ENCODE assay signal across 1 cellular context in the genomic region with DNA sequence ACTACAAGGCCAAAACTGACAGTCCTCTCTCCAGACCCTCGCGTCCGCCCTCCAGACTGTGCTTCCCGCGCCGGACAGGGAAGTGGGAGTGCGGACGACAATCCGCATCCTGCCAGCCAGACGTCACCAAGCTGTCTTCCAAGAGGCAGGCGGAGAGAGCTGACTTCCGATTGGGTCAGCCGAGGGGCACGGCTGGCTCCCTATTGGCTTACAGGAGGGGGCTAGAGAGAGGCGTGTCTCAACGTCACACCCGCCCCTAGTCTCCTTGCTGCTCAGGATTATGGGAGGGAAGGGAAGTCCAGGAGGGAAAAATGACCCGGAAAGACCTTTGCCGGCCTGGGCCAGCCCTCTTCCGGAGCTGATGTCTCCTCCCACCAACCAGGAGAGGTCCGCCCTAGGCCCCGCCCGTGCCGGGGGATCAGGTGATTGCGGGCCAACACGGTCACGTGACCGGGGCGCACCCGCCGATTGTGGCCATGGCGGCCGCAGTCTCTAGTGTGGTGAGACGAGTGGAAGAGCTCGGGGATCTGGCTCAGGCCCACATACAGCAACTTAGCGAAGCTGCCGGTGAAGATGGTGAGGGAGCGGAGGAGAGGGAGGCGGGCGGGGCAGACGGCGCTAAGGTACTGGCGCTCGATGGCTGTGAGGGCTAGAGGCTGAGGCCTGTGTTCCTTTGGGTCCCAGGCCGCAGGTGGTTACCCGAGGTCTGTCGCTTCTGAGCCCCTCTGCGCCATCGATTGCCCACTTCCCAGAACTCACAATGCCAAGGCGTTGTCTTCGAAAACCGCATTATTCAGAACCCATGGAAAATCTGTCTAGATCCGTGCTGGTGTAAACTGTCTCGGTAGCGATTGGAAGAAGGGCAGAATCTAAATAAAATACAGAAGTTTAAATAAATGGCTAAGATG.
TF ChIP-seq lines count a peak whose summit lies in the region.

A gene with protein sequence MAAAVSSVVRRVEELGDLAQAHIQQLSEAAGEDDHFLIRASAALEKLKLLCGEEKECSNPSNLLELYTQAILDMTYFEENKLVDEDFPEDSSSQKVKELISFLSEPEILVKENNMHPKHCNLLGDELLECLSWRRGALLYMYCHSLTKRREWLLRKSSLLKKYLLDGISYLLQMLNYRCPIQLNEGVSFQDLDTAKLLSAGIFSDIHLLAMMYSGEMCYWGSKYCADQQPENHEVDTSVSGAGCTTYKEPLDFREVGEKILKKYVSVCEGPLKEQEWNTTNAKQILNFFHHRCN (plus strand): TSS at position 453 of the 908 bp plus-strand sequence. CDS start 24 bp downstream, at position 477.

TF ChIP-seq in GM12878, 131 proteins besides CTCF, POLR2A, EP300 and RAD21 (continued from another document and continues in another):
- TF ChIP-seq ZNF274 (IDR thresholded peaks at IDR 0.05; ENCODE audit: insufficient read depth, insufficient read length), result no peak
- TF ChIP-seq, protein P1, sequence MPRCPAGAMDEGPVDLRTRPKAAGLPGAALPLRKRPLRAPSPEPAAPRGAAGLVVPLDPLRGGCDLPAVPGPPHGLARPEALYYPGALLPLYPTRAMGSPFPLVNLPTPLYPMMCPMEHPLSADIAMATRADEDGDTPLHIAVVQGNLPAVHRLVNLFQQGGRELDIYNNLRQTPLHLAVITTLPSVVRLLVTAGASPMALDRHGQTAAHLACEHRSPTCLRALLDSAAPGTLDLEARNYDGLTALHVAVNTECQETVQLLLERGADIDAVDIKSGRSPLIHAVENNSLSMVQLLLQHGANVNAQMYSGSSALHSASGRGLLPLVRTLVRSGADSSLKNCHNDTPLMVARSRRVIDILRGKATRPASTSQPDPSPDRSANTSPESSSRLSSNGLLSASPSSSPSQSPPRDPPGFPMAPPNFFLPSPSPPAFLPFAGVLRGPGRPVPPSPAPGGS (IDR thresholded peaks at IDR 0.05; ENCODE audit: borderline replicate concordance, insufficient read depth, low read depth, low read length, poor library complexity, severe bottlenecking), result peak; percentile 71
- TF ChIP-seq LARP7 (IDR thresholded peaks at IDR 0.05), result no peak; the same call in 1 of the 2 replicates
- TF ChIP-seq, protein P2, sequence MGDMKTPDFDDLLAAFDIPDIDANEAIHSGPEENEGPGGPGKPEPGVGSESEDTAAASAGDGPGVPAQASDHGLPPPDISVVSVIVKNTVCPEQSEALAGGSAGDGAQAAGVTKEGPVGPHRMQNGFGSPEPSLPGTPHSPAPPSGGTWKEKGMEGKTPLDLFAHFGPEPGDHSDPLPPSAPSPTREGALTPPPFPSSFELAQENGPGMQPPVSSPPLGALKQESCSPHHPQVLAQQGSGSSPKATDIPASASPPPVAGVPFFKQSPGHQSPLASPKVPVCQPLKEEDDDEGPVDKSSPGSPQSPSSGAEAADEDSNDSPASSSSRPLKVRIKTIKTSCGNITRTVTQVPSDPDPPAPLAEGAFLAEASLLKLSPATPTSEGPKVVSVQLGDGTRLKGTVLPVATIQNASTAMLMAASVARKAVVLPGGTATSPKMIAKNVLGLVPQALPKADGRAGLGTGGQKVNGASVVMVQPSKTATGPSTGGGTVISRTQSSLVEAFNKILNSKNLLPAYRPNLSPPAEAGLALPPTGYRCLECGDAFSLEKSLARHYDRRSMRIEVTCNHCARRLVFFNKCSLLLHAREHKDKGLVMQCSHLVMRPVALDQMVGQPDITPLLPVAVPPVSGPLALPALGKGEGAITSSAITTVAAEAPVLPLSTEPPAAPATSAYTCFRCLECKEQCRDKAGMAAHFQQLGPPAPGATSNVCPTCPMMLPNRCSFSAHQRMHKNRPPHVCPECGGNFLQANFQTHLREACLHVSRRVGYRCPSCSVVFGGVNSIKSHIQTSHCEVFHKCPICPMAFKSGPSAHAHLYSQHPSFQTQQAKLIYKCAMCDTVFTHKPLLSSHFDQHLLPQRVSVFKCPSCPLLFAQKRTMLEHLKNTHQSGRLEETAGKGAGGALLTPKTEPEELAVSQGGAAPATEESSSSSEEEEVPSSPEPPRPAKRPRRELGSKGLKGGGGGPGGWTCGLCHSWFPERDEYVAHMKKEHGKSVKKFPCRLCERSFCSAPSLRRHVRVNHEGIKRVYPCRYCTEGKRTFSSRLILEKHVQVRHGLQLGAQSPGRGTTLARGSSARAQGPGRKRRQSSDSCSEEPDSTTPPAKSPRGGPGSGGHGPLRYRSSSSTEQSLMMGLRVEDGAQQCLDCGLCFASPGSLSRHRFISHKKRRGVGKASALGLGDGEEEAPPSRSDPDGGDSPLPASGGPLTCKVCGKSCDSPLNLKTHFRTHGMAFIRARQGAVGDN (IDR thresholded peaks at IDR 0.05), result peak; percentile 25; the same call in 1 of the 2 replicates
- TF ChIP-seq SRF (IDR thresholded peaks at IDR 0.05; ENCODE audit: low read depth in 2 of 2, low read length in 2 of 2), result peak; percentile 100
- no peak for TF ChIP-seq KDM1A (IDR thresholded peaks at IDR 0.05; ENCODE audit: borderline replicate concordance)
- TF ChIP-seq, protein P3, sequence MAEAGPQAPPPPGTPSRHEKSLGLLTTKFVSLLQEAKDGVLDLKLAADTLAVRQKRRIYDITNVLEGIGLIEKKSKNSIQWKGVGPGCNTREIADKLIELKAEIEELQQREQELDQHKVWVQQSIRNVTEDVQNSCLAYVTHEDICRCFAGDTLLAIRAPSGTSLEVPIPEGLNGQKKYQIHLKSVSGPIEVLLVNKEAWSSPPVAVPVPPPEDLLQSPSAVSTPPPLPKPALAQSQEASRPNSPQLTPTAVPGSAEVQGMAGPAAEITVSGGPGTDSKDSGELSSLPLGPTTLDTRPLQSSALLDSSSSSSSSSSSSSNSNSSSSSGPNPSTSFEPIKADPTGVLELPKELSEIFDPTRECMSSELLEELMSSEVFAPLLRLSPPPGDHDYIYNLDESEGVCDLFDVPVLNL (IDR thresholded peaks at IDR 0.05; ENCODE audit: low read depth, low read length), result peak; percentile 63; the same call in 1 of the 2 replicates
- no peak for TF ChIP-seq TCF3 (IDR thresholded peaks at IDR 0.05; ENCODE audit: borderline replicate concordance, insufficient read depth, low read depth, low read length)
- TF ChIP-seq, protein P4, sequence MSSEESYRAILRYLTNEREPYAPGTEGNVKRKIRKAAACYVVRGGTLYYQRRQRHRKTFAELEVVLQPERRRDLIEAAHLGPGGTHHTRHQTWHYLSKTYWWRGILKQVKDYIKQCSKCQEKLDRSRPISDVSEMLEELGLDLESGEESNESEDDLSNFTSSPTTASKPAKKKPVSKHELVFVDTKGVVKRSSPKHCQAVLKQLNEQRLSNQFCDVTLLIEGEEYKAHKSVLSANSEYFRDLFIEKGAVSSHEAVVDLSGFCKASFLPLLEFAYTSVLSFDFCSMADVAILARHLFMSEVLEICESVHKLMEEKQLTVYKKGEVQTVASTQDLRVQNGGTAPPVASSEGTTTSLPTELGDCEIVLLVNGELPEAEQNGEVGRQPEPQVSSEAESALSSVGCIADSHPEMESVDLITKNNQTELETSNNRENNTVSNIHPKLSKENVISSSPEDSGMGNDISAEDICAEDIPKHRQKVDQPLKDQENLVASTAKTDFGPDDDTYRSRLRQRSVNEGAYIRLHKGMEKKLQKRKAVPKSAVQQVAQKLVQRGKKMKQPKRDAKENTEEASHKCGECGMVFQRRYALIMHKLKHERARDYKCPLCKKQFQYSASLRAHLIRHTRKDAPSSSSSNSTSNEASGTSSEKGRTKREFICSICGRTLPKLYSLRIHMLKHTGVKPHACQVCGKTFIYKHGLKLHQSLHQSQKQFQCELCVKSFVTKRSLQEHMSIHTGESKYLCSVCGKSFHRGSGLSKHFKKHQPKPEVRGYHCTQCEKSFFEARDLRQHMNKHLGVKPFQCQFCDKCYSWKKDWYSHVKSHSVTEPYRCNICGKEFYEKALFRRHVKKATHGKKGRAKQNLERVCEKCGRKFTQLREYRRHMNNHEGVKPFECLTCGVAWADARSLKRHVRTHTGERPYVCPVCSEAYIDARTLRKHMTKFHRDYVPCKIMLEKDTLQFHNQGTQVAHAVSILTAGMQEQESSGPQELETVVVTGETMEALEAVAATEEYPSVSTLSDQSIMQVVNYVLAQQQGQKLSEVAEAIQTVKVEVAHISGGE (CRISPR knock-in tag; IDR thresholded peaks at IDR 0.05), result peak; percentile 72
- TF ChIP-seq, protein P5, sequence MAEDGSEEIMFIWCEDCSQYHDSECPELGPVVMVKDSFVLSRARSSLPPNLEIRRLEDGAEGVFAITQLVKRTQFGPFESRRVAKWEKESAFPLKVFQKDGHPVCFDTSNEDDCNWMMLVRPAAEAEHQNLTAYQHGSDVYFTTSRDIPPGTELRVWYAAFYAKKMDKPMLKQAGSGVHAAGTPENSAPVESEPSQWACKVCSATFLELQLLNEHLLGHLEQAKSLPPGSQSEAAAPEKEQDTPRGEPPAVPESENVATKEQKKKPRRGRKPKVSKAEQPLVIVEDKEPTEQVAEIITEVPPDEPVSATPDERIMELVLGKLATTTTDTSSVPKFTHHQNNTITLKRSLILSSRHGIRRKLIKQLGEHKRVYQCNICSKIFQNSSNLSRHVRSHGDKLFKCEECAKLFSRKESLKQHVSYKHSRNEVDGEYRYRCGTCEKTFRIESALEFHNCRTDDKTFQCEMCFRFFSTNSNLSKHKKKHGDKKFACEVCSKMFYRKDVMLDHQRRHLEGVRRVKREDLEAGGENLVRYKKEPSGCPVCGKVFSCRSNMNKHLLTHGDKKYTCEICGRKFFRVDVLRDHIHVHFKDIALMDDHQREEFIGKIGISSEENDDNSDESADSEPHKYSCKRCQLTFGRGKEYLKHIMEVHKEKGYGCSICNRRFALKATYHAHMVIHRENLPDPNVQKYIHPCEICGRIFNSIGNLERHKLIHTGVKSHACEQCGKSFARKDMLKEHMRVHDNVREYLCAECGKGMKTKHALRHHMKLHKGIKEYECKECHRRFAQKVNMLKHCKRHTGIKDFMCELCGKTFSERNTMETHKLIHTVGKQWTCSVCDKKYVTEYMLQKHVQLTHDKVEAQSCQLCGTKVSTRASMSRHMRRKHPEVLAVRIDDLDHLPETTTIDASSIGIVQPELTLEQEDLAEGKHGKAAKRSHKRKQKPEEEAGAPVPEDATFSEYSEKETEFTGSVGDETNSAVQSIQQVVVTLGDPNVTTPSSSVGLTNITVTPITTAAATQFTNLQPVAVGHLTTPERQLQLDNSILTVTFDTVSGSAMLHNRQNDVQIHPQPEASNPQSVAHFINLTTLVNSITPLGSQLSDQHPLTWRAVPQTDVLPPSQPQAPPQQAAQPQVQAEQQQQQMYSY (CRISPR knock-in tag; IDR thresholded peaks at IDR 0.05), result peak; percentile 92
- TF ChIP-seq CHD2 (IDR thresholded peaks at IDR 0.05; ENCODE audit: borderline replicate concordance, low read depth, low read length), result peak; percentile 84
- TF ChIP-seq CHD4 (IDR thresholded peaks at IDR 0.05), result no peak
- TF ChIP-seq MEF2A (IDR thresholded peaks at IDR 0.05; ENCODE audit: insufficient read depth, low read depth, low read length), result no peak
- TF ChIP-seq EZH2 (IDR thresholded peaks at IDR 0.05; ENCODE audit: borderline replicate concordance, control insufficient read depth, low read depth, low read length), result no peak
- no peak for TF ChIP-seq JUNB (IDR thresholded peaks at IDR 0.05)
- no peak for TF ChIP-seq SUZ12 (IDR thresholded peaks at IDR 0.05; ENCODE audit: unreplicated experiment)
- TF ChIP-seq SIN3A (IDR thresholded peaks at IDR 0.05; ENCODE audit: low read depth, low read length), result peak; percentile 91
- TF ChIP-seq, protein P6, sequence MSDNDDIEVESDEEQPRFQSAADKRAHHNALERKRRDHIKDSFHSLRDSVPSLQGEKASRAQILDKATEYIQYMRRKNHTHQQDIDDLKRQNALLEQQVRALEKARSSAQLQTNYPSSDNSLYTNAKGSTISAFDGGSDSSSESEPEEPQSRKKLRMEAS (IDR thresholded peaks at IDR 0.05; ENCODE audit: low read depth, low read length), result peak; percentile 86
- TF ChIP-seq ZSCAN29 (IDR thresholded peaks at IDR 0.05), result no peak
- peak; percentile 28 for TF ChIP-seq FOS (IDR thresholded peaks at IDR 0.05; ENCODE audit: borderline replicate concordance, extremely low read depth, insufficient read length)
- TF ChIP-seq SMAD5 (IDR thresholded peaks at IDR 0.05; ENCODE audit: low read depth), result no peak; the same call in 1 of the 2 replicates
- TF ChIP-seq, protein P7, sequence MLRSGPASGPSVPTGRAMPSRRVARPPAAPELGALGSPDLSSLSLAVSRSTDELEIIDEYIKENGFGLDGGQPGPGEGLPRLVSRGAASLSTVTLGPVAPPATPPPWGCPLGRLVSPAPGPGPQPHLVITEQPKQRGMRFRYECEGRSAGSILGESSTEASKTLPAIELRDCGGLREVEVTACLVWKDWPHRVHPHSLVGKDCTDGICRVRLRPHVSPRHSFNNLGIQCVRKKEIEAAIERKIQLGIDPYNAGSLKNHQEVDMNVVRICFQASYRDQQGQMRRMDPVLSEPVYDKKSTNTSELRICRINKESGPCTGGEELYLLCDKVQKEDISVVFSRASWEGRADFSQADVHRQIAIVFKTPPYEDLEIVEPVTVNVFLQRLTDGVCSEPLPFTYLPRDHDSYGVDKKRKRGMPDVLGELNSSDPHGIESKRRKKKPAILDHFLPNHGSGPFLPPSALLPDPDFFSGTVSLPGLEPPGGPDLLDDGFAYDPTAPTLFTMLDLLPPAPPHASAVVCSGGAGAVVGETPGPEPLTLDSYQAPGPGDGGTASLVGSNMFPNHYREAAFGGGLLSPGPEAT (IDR thresholded peaks at IDR 0.05; ENCODE audit: low read depth), result peak; percentile 99
- TF ChIP-seq, protein P8, sequence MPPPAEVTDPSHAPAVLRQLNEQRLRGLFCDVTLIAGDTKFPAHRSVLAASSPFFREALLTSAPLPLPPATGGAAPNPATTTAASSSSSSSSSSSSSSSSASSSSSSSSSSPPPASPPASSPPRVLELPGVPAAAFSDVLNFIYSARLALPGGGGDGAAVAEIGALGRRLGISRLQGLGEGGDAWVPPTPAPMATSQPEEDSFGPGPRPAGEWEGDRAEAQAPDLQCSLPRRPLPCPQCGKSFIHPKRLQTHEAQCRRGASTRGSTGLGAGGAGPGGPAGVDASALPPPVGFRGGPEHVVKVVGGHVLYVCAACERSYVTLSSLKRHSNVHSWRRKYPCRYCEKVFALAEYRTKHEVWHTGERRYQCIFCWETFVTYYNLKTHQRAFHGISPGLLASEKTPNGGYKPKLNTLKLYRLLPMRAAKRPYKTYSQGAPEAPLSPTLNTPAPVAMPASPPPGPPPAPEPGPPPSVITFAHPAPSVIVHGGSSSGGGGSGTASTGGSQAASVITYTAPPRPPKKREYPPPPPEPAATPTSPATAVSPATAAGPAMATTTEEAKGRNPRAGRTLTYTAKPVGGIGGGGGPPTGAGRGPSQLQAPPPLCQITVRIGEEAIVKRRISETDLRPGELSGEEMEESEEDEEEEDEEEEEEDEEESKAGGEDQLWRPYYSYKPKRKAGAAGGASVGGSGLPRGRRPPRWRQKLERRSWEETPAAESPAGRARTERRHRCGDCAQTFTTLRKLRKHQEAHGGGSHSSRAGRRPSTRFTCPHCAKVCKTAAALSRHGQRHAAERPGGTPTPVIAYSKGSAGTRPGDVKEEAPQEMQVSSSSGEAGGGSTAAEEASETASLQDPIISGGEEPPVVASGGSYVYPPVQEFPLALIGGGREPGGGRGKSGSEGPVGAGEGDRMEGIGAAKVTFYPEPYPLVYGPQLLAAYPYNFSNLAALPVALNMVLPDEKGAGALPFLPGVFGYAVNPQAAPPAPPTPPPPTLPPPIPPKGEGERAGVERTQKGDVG (CRISPR knock-in tag; IDR thresholded peaks at IDR 0.05), result peak; percentile 93
- peak; percentile 98 for TF ChIP-seq NR2F1 (conservative IDR thresholded peaks at IDR 0.05)
- no peak for TF ChIP-seq FOXK2 (IDR thresholded peaks at IDR 0.05)
- TF ChIP-seq RAD51 (IDR thresholded peaks at IDR 0.05), result peak; percentile 100
- peak; percentile 47 for TF ChIP-seq NFYA (IDR thresholded peaks at IDR 0.05; ENCODE audit: borderline replicate concordance, low read depth, low read length)
- peak; percentile 82 for TF ChIP-seq ATF7 (IDR thresholded peaks at IDR 0.05; ENCODE audit: low read depth)
- no peak for TF ChIP-seq HDAC6 (IDR thresholded peaks at IDR 0.05; ENCODE audit: unreplicated experiment)
- peak; percentile 90 for TF ChIP-seq POLR2AphosphoS2 (IDR thresholded peaks at IDR 0.05; ENCODE audit: low read depth, low read length)
- TF ChIP-seq NR2C2 (IDR thresholded peaks at IDR 0.05; ENCODE audit: borderline replicate concordance, control insufficient read depth, insufficient read length, low read depth), result no peak
- TF ChIP-seq RUNX3 (IDR thresholded peaks at IDR 0.05; ENCODE audit: low read length), result peak; percentile 89
- TF ChIP-seq RCOR1 (conservative IDR thresholded peaks at IDR 0.05; ENCODE audit: low read depth, low read length), result no peak
